ENCODE assay signal across 18 cellular contexts in the genomic region with DNA sequence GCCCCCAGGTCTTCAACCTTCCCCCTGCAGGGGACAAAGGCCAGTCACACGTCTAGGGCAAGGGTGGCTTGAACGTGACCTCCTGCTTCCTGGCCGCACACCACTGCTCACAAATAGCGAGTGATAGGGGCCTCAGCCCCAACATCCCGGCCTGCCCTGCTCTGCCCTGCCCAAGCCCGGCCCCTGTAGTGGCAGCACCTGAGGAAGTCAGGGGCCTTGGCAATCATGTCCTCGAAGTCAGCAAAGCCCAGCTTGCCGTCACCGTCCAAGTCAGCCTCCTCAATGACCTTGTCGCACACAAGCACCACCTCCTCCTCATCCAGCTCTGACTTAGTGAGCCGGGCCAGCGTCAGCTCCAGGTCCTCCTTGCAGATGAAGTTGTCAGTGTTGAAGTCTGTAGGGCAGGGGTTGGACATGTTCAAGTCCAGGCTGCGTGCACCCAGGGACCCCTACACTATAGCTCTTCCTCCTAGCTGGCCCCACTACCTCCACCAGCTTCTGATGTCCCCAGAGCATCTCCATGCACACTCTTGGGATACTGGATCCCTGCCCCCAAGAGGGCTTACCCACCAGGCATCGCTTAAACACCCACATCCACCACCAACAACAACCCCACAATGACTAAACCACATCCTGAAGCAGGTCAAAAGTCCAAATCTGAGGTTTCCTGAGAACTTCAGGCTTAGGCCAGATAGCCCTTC. TPM values are rescaled to one million over a fixed set of nuclear protein-coding genes. Genes with fewer than 3 reads are reported as not detected.
DNase-seq lines count a peak whose midpoint lies in the region; ATAC-seq lines count a peak whose summit lies in the region.
"Had no signal": no experiment of that assay in that cellular context is flagged by ENCODE, and none has a peak within 500 bp of the region (broad histone marks: within the 10 kb centered on the region; RNA-seq: fewer than 3 reads in every experiment).

No MANE protein-coding gene starts in this region.

- 92% methylated on average over 14 of the region's 14 CpGs for WGBS in mesenchymal stem cell

- H3K14ac ChIP-seq in mesenchymal stem cell (ENCODE audit: low read length in 2 of 2), result peak overlapping the region in 1 of 2 experiments; percentile 46

- no peak overlapping the region for H3K9ac ChIP-seq in mesenchymal stem cell (ENCODE audit: low read length)
- H3K9ac ChIP-seq: SK-N-SH had no signal

- peaks cover 49% of the 10 kb centered on the region for H3K4me1 ChIP-seq in CD4-positive, alpha-beta memory T cell (ENCODE audit: insufficient read depth, low read length)
- peaks cover 23% of the 10 kb centered on the region for H3K4me1 ChIP-seq in mesenchymal stem cell (ENCODE audit: control insufficient read depth, insufficient read depth, low read depth, low read length)
- H3K4me1 ChIP-seq: testis had no signal

- peak overlapping the region; percentile 12 for H4K8ac ChIP-seq in mesenchymal stem cell (ENCODE audit: low read length)

- peak overlapping the region; percentile 30 for H2AK5ac ChIP-seq in mesenchymal stem cell (ENCODE audit: low read length, severe bottlenecking)

- no peaks in the 10 kb centered on the region for H3K27me3 Mint-ChIP-seq in CD4-positive, alpha-beta memory T cell
- no peaks in the 10 kb centered on the region for H3K27me3 Mint-ChIP-seq in activated naive CD8-positive, alpha-beta T cell treated with anti-CD3 and anti-CD28 coated beads, Interleukin-2, amount 10 ng/mL, durations not matched to agents 7 days and 5 days

- H3K27ac ChIP-seq in CD4-positive, alpha-beta memory T cell (ENCODE audit: low read depth, low read length), result no peak overlapping the region
- H3K27ac ChIP-seq in mesenchymal stem cell (ENCODE audit: low read length, poor library complexity, severe bottlenecking), result no peak overlapping the region
- H3K27ac ChIP-seq: dorsolateral prefrontal cortex, testis had no signal

- H3K9me3 Mint-ChIP-seq in CD4-positive, alpha-beta memory T cell, result no peaks in the 10 kb centered on the region
- no peaks in the 10 kb centered on the region for H3K9me3 Mint-ChIP-seq in activated naive CD8-positive, alpha-beta T cell treated with anti-CD3 and anti-CD28 coated beads, Interleukin-2, amount 10 ng/mL, durations not matched to agents 7 days and 5 days
- H3K9me3 Mint-ChIP-seq: nephron had no signal

- no peaks in the 10 kb centered on the region for H3K79me1 ChIP-seq in mesenchymal stem cell (replicated peaks; ENCODE audit: low read length, poor library complexity, severe bottlenecking)

- intact Hi-C loops in CD4-positive, alpha-beta memory T cell (cut with micrococcal nuclease), result loop anchor here (5.0 kb wide), 1 partner anchor 193 kb away; no protein-coding TSS in a partner anchor
- intact Hi-C loops in head of caudate nucleus (cut with DNase I), result no loop called here

- CTCF ChIA-PET in CD4-positive, alpha-beta memory T cell (lab: Charles Lee; ENCODE audit: partially characterized antibody), result interaction anchor here (1.6 to 12.8 kb wide), 5 partner anchors 90 to 147 kb away, joined by 5 to 236 read pairs (median 13); no protein-coding TSS in a partner anchor

- H3K18ac ChIP-seq in mesenchymal stem cell (ENCODE audit: low read depth in 1 of 2, low read length in 2 of 2), result peak overlapping the region in 1 of 2 experiments; percentile 67

- H4K91ac ChIP-seq in mesenchymal stem cell (ENCODE audit: low read length), result peak overlapping the region; percentile 57

- peak overlapping the region; percentile 49 to 68 for H2BK12ac ChIP-seq in mesenchymal stem cell (ENCODE audit: low read length in 2 of 2)

- no peak overlapping the region for H2AFZ ChIP-seq in mesenchymal stem cell (ENCODE audit: low read depth, low read length)

- POLR2A ChIA-PET in CD4-positive, alpha-beta memory T cell (lab: Charles Lee; ENCODE audit: partially characterized antibody), result interaction anchor here (0.8 to 4.1 kb wide), 5 partner anchors 37 to 71 kb away, joined by 3 to 22 read pairs (median 7); a partner anchor contains a TSS
- POLR2A ChIA-PET in activated naive CD8-positive, alpha-beta T cell treated with anti-CD3 and anti-CD28 coated beads, Interleukin-2, amount 10 ng/mL, durations not matched to agents 7 days and 5 days (lab: Charles Lee), result interaction anchor here (1.0 to 3.8 kb wide), 7 partner anchors 13 to 71 kb away, joined by 3 to 33 read pairs (median 4); a partner anchor contains a TSS

- H3K23ac ChIP-seq in mesenchymal stem cell (ENCODE audit: low read length in 2 of 2), result no peak overlapping the region

- H3K27me3 ChIP-seq in CD4-positive, alpha-beta memory T cell (ENCODE audit: insufficient read depth, low read length), result no peaks in the 10 kb centered on the region
- H3K27me3 ChIP-seq in mesenchymal stem cell (ENCODE audit: control insufficient read depth in 1 of 2, insufficient read depth in 1 of 2, low read length in 2 of 2), result peaks cover 0 to 26% of the 10 kb centered on the region in 2 experiments
- H3K27me3 ChIP-seq: dorsolateral prefrontal cortex, testis had no signal

- no peak overlapping the region for H3K4me3 ChIP-seq in CD4-positive, alpha-beta memory T cell (ENCODE audit: low read length in 2 of 2)
- no peak overlapping the region for H3K4me3 ChIP-seq in mesenchymal stem cell (ENCODE audit: insufficient read depth in 1 of 2, low read depth in 1 of 2, low read length in 2 of 2)
- H3K4me3 ChIP-seq: dorsolateral prefrontal cortex, testis had no signal

- H3K27ac Mint-ChIP-seq in CD4-positive, alpha-beta memory T cell, result peak overlapping the region; percentile 6 to 93 (median 82)
- H3K27ac Mint-ChIP-seq in activated naive CD8-positive, alpha-beta T cell treated with anti-CD3 and anti-CD28 coated beads, Interleukin-2, amount 10 ng/mL, durations not matched to agents 7 days and 5 days, result peak overlapping the region; percentile 74

- no peak overlapping the region for H2BK5ac ChIP-seq in mesenchymal stem cell (ENCODE audit: low read depth, low read length, poor library complexity, severe bottlenecking)

- no peaks in the 10 kb centered on the region for H3K36me3 ChIP-seq in CD4-positive, alpha-beta memory T cell (ENCODE audit: insufficient read depth, low read length)
- peaks cover 0 to 13% of the 10 kb centered on the region in 2 experiments for H3K36me3 ChIP-seq in mesenchymal stem cell (ENCODE audit: control insufficient read depth in 1 of 2, insufficient read depth in 2 of 2, low read depth in 1 of 2, low read length in 2 of 2)

- DNase-seq in CD4-positive, alpha-beta memory T cell, result no peak
- DNase-seq in HCEC 1CT (peak; percentile 32), mesenchymal stem cell (no peak), globus pallidus (ENCODE audit: low spot score) (no peak), head of caudate nucleus (no peak), HK-2 (ENCODE audit: unreplicated experiment) (no peak)
- DNase-seq in activated naive CD8-positive, alpha-beta T cell treated with anti-CD3 and anti-CD28 coated beads, Interleukin-2, amount 10 ng/mL, durations not matched to agents 7 days and 5 days, result peak; percentile 56
- DNase-seq: activated CD4-positive, CD25-positive, alpha-beta regulatory T cell; activated gamma-delta T cell treated with Interleukin-2 at 50 U/mL for 16 hours; dorsolateral prefrontal cortex; Kasumi-1; SK-N-SH; testis had no signal

- H3K4me2 ChIP-seq in mesenchymal stem cell (ENCODE audit: low read length, poor library complexity, severe bottlenecking), result no peak overlapping the region
- H3K4me2 ChIP-seq: SK-N-SH had no signal

- peaks cover 28 to 54% (median 42%) of the 10 kb centered on the region in 4 donors for H3K4me1 Mint-ChIP-seq in CD4-positive, alpha-beta memory T cell
- H3K4me1 Mint-ChIP-seq in activated naive CD8-positive, alpha-beta T cell treated with anti-CD3 and anti-CD28 coated beads, Interleukin-2, amount 10 ng/mL, durations not matched to agents 7 days and 5 days, result peaks cover 67% of the 10 kb centered on the region

- no peaks in the 10 kb centered on the region for H3K36me3 Mint-ChIP-seq in CD4-positive, alpha-beta memory T cell
- no peaks in the 10 kb centered on the region for H3K36me3 Mint-ChIP-seq in activated naive CD8-positive, alpha-beta T cell treated with anti-CD3 and anti-CD28 coated beads, Interleukin-2, amount 10 ng/mL, durations not matched to agents 7 days and 5 days
- H3K36me3 Mint-ChIP-seq: CD14-positive monocyte had no signal

- peak overlapping the region in 1 of 2 experiments; percentile 44 for H3K4ac ChIP-seq in mesenchymal stem cell (ENCODE audit: low read depth in 1 of 2, low read length in 2 of 2)

- no peaks in the 10 kb centered on the region for H3K9me3 ChIP-seq in CD4-positive, alpha-beta memory T cell (ENCODE audit: control insufficient read depth in 1 of 2, low read length in 2 of 2)
- H3K9me3 ChIP-seq in mesenchymal stem cell (ENCODE audit: control insufficient read depth, low read length), result no peaks in the 10 kb centered on the region
- H3K9me3 ChIP-seq: SK-N-SH, testis had no signal

- peak overlapping the region; percentile 1 for H2BK120ac ChIP-seq in mesenchymal stem cell (ENCODE audit: low read depth, low read length)

- H2BK15ac ChIP-seq in mesenchymal stem cell (ENCODE audit: low read depth, poor library complexity, severe bottlenecking), result no peak overlapping the region

- H3K4me3 Mint-ChIP-seq in CD4-positive, alpha-beta memory T cell, result peak overlapping the region in 6 of 8 donors; percentile 10 to 67 (median 42)
- H3K4me3 Mint-ChIP-seq in activated naive CD8-positive, alpha-beta T cell treated with anti-CD3 and anti-CD28 coated beads, Interleukin-2, amount 10 ng/mL, durations not matched to agents 7 days and 5 days, result peak overlapping the region; percentile 82
- H3K4me3 Mint-ChIP-seq: CD14-positive monocyte, nephron had no signal

- ATAC-seq in activated naive CD8-positive, alpha-beta T cell treated with anti-CD3 and anti-CD28 coated beads, Interleukin-2, amount 10 ng/mL, durations not matched to agents 7 days and 5 days (ENCODE audit: low read depth), result no peak
- ATAC-seq in HG03439 (IDR thresholded peaks at IDR 0.05; ENCODE audit: unreplicated experiment), result no peak
- ATAC-seq: left colon had no signal

RNA-seq across cellular contexts. Expression of a gene that starts 13.3 kb away (rescaled TPM):
- total RNA-seq in CD4-positive, alpha-beta memory T cell, result not detected
- not detected for polyA plus RNA-seq in CD4-positive, alpha-beta memory T cell
- total RNA-seq in activated naive CD8-positive, alpha-beta T cell treated with anti-CD3 and anti-CD28 coated beads, Interleukin-2, amount 10 ng/mL, durations not matched to agents 7 days and 5 days, result under 1 TPM in 1 of 2 experiments, not detected in 1; 0.11 TPM
- polyA plus RNA-seq in mesenchymal stem cell (2013, experiment 1 of 2), result 0.01 TPM
- 0.01 TPM for polyA plus RNA-seq in mesenchymal stem cell (2013, experiment 2 of 2)
- total RNA-seq: dorsolateral prefrontal cortex, frontal cortex had no signal
- polyA plus RNA-seq: CD14-positive monocyte, SK-N-SH had no signal

RNA-seq across cellular contexts. Expression of a gene that starts 25.6 kb away (rescaled TPM):
- total RNA-seq in CD4-positive, alpha-beta memory T cell, result 1 to 10 TPM; 1.0 to 1.7 TPM
- polyA plus RNA-seq in CD4-positive, alpha-beta memory T cell, result 1 to 10 TPM in 1 of 2 donors, under 1 TPM in 1; 0.56 to 2.2 TPM
- 1 to 10 TPM in 1 of 2 experiments, under 1 TPM in 1; 0.88 to 1.5 TPM for total RNA-seq in activated naive CD8-positive, alpha-beta T cell treated with anti-CD3 and anti-CD28 coated beads, Interleukin-2, amount 10 ng/mL, durations not matched to agents 7 days and 5 days
- polyA plus RNA-seq in mesenchymal stem cell (2013, experiment 1 of 2), result 23.7 TPM
- 21.9 TPM for polyA plus RNA-seq in mesenchymal stem cell (2013, experiment 2 of 2)

RNA-seq across cellular contexts. Expression of a gene that starts 28.2 kb away (rescaled TPM):
- total RNA-seq in CD4-positive, alpha-beta memory T cell, result 100 to 1,000 TPM in 1 of 2 experiments, 10 to 100 TPM in 1; 98.1 to 114 TPM
- polyA plus RNA-seq in CD4-positive, alpha-beta memory T cell, result 10 to 100 TPM in 1 of 2 donors, 1 to 10 TPM in 1; 5.6 to 35.4 TPM
- total RNA-seq in activated naive CD8-positive, alpha-beta T cell treated with anti-CD3 and anti-CD28 coated beads, Interleukin-2, amount 10 ng/mL, durations not matched to agents 7 days and 5 days, result 100 to 1,000 TPM; 123 to 125 TPM
- 43.1 TPM for polyA plus RNA-seq in mesenchymal stem cell (2013, experiment 1 of 2)
- polyA plus RNA-seq in mesenchymal stem cell (2013, experiment 2 of 2), result 41.2 TPM

RNA-seq across cellular contexts. Expression of a gene that starts 43.5 kb away (rescaled TPM):
- 10 to 100 TPM; 45.1 to 46.8 TPM for total RNA-seq in CD4-positive, alpha-beta memory T cell
- 10 to 100 TPM; 39.7 to 69.1 TPM for polyA plus RNA-seq in CD4-positive, alpha-beta memory T cell
- 10 to 100 TPM; 54.5 to 82.8 TPM for total RNA-seq in activated naive CD8-positive, alpha-beta T cell treated with anti-CD3 and anti-CD28 coated beads, Interleukin-2, amount 10 ng/mL, durations not matched to agents 7 days and 5 days
- 17.7 TPM for polyA plus RNA-seq in mesenchymal stem cell (2013, experiment 1 of 2)
- polyA plus RNA-seq in mesenchymal stem cell (2013, experiment 2 of 2), result 19.5 TPM

Comparison
In these comparisons a context has a peak if more than half of its experiments do, and no peak if none do; other contexts are left out.
1. DNase-seq: peak in HCEC 1CT (single experiment) and activated naive CD8-positive, alpha-beta T cell treated with anti-CD3 and anti-CD28 coated beads, Interleukin-2, amount 10 ng/mL, durations not matched to agents 7 days and 5 days (single experiment); none in CD4-positive, alpha-beta memory T cell (0 of 5), mesenchymal stem cell (single experiment), globus pallidus (single experiment), head of caudate nucleus (0 of 42) and HK-2 (single experiment).